ENCODE assay signal across 8 cellular contexts in the genomic region with DNA sequence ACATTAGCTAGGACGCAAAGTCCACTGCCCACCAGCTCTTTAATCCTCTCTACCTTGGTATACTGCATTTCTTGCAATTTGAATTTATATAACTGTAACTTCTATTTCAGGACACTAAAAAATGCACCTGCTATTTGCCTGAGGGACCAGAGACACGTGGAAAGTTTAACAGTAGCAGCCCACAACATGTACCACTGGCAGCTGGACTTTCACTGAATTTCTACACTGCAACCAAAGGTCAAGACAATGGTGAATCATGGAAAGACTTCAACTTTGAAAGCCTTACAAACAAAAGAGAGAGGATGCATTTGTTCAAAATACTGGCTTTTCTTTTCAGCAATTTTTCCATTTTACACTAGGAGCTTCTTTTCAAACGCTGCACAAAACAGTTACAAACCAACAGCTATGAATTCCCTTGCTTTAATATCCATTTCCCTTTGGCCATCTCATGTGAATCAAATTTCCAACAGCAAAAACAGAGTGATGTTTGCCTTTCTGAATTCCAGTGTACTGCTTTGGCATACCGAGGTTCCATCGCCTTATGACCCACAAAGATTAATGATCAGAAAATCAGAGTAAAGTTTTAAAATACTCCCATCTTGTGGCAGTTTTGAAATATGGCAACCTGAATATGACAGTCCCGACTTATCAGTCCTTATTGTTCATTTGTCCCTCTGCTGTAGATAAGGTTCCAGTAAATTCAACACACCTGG. TPM values are rescaled to one million over a fixed set of nuclear protein-coding genes. Genes with fewer than 3 reads are reported as not detected.
A peak's percentile ranks its signal among the peaks of the same experiment; 100 is the strongest.
DNase-seq lines count a peak whose midpoint lies in the region; ATAC-seq and TF ChIP-seq lines count a peak whose summit lies in the region.
"Had no signal": no experiment of that assay in that cellular context is flagged by ENCODE, and none has a peak within 500 bp of the region (broad histone marks: within the 10 kb centered on the region; RNA-seq: fewer than 3 reads in every experiment).

No MANE protein-coding gene starts in this region.

- no peak overlapping the region for H3K27ac ChIP-seq in suprapubic skin

- no peaks in the 10 kb centered on the region for H3K9me3 ChIP-seq in suprapubic skin

- CTCF ChIA-PET in GM10248 (lab: Yijun Ruan, JAX), result interaction anchor here (0.8 to 5.2 kb wide), 38 partner anchors 9 to 605 kb away, joined by 3 to 97 read pairs (median 5); a partner anchor contains a TSS

- no peak for TF ChIP-seq EP300 in suprapubic skin (IDR thresholded peaks at IDR 0.05)

- H3K4me3 Mint-ChIP-seq in brain, result no peak overlapping the region
- H3K4me3 Mint-ChIP-seq: activated T-cell treated with anti-CD3 and anti-CD28 coated beads, Interleukin-2, amount 50 U/mL, for 4 hours had no signal

- H3K4me3 ChIP-seq in suprapubic skin, result no peak overlapping the region

- no peak for TF ChIP-seq POLR2A in suprapubic skin (IDR thresholded peaks at IDR 0.05)

- 43% methylated on average over 6 of the region's 6 CpGs for WGBS in suprapubic skin

- H3K27me3 Mint-ChIP-seq in brain, result no peaks in the 10 kb centered on the region

- no peaks in the 10 kb centered on the region for H3K27me3 ChIP-seq in suprapubic skin

- DNase-seq in GM10248 (ENCODE audit: extremely low spot score) (peak; percentile 45), NCI-H226 (peak; percentile 21), iris pigment epithelial cell (ENCODE audit: low read depth) (peak; percentile 69), suprapubic skin (ENCODE audit: low spot score in 2 of 2) (no peak)
- DNase-seq: activated T-cell treated with anti-CD3 and anti-CD28 coated beads, Interleukin-2, amount 50 U/mL, for 4 hours had no signal

- H3K36me3 ChIP-seq in suprapubic skin, result no peaks in the 10 kb centered on the region

- no peaks in the 10 kb centered on the region for H3K9me3 Mint-ChIP-seq in brain
- H3K9me3 Mint-ChIP-seq: activated T-cell treated with anti-CD3 and anti-CD28 coated beads, Interleukin-2, amount 50 U/mL, for 4 hours had no signal

- TF ChIP-seq CTCF in GM10248 (IDR thresholded peaks at IDR 0.05; ENCODE audit: control extremely low read depth, extremely low read depth, low read depth, missing control alignments) (peak; percentile 42), brain (conservative IDR thresholded peaks at IDR 0.05) (peak; percentile 75 to 76), suprapubic skin (IDR thresholded peaks at IDR 0.05) (peak; percentile 36 to 37)

- peaks cover 6% of the 10 kb centered on the region for H3K4me1 Mint-ChIP-seq in brain

- peak; percentile 65 for ATAC-seq in HG02759 (IDR thresholded peaks at IDR 0.05; ENCODE audit: unreplicated experiment)
- no peak for ATAC-seq in GM19023 (IDR thresholded peaks at IDR 0.05; ENCODE audit: unreplicated experiment)

- H3K4me1 ChIP-seq in suprapubic skin, result no peaks in the 10 kb centered on the region

- POLR2A ChIA-PET in GM10248 (lab: Yijun Ruan, JAX), result no interaction called here

- H3K27ac Mint-ChIP-seq in brain, result peak overlapping the region in 1 of 5 experiments; percentile 11

- no peaks in the 10 kb centered on the region for H3K36me3 Mint-ChIP-seq in brain

RNA-seq across cellular contexts. Expression of a gene that starts 29.9 kb away (rescaled TPM):
- polyA plus RNA-seq in brain (ENCODE audit: insufficient read depth, low read depth, low replicate concordance), result 233 TPM
- total RNA-seq in suprapubic skin, result 10 to 100 TPM; 29.0 to 58.5 (median 43.9) TPM

RNA-seq across cellular contexts. Expression of a gene that starts 30.8 kb away (rescaled TPM):
- polyA plus RNA-seq in brain (ENCODE audit: insufficient read depth, low read depth, low replicate concordance), result 3.0 TPM
- 1 to 10 TPM; 1.4 to 4.0 (median 2.8) TPM for total RNA-seq in suprapubic skin

Comparison
In these comparisons a context has a peak if more than half of its experiments do, and no peak if none do; other contexts are left out.
1. DNase-seq: peak in GM10248 (single experiment), NCI-H226 (single experiment) and iris pigment epithelial cell (single experiment); none in suprapubic skin (0 of 2).
2. Peak in every context shown above with its lines, with median percentiles within 50 percentile points of each other: CTCF ChIP-seq.